8 cellular contexts compared by ENCODE assay signal in genomic region chr2:218567797-218568189, GRCh38. TPM values are rescaled to one million over a fixed set of nuclear protein-coding genes. Genes with fewer than 3 reads are reported as not detected.
A peak's percentile ranks its signal among the peaks of the same experiment; 100 is the strongest.
DNase-seq lines count a peak whose midpoint lies in the region; ATAC-seq and TF ChIP-seq lines count a peak whose summit lies in the region.

No MANE protein-coding gene starts in this region.

- H3K9me3 Mint-ChIP-seq in naive B cell = no peaks in the 10 kb centered on the region

- H3K27ac ChIP-seq in RWPE2 (ENCODE audit: poor library complexity, severe bottlenecking) = peak overlapping the region; percentile 77

- peak overlapping the region; percentile 90 for H3K4me3 ChIP-seq in AG04449 (ENCODE audit: low read depth, low read length)
- peak overlapping the region; percentile 89 for H3K4me3 ChIP-seq in RWPE2 (ENCODE audit: severe bottlenecking)

- peak overlapping the region; percentile 89 to 99 (median 98) for H3K4me3 Mint-ChIP-seq in naive B cell

- H3K27me3 ChIP-seq in RWPE2 (ENCODE audit: insufficient read depth, poor library complexity, severe bottlenecking) = no peaks in the 10 kb centered on the region

- peaks cover 43 to 61% (median 54%) of the 10 kb centered on the region in 3 donors for H3K4me1 Mint-ChIP-seq in naive B cell

- no peaks in the 10 kb centered on the region for H3K9me3 ChIP-seq in RWPE2 (ENCODE audit: severe bottlenecking)

- H3K36me3 ChIP-seq in RWPE2 (ENCODE audit: low read depth) = peaks cover 62% of the 10 kb centered on the region

- no peaks in the 10 kb centered on the region for H3K36me3 Mint-ChIP-seq in naive B cell

- TF ChIP-seq CTCF in AG04449 (IDR thresholded peaks at IDR 0.05; ENCODE audit: insufficient read depth, low read length, missing control alignments) (no peak), RWPE2 (IDR thresholded peaks at IDR 0.05; ENCODE audit: poor library complexity, severe bottlenecking) (no peak)

- CTCF ChIA-PET in AG04449 (lab: Yijun Ruan, JAX) = interaction anchor here (1.1 to 1.6 kb wide), 2 partner anchors 81 to 280 kb away, joined by 3 read pairs; no protein-coding TSS in a partner anchor

- no peaks in the 10 kb centered on the region for H3K27me3 Mint-ChIP-seq in naive B cell

- DNase-seq in AG04449 (ENCODE audit: low read depth, low spot score) (no peak), RWPE2 (ENCODE audit: low spot score) (no peak), naive B cell (no peak), pons (ENCODE audit: low spot score) (no peak), NCI-H524 treated with DMSO at 0.1 percent for 48 hours (lab: John Stamatoyannopoulos, UW) (no peak)
- DNase-seq in effector CD4-positive, alpha-beta T cell = peak; percentile 74

- POLR2A ChIA-PET in AG04449 (lab: Yijun Ruan, JAX) = interaction anchor here (0.8 kb wide), 1 partner anchor 10 kb away, joined by 3 read pairs; no protein-coding TSS in a partner anchor

- H3K27ac Mint-ChIP-seq in naive B cell = peak overlapping the region; percentile 97 to 100 (median 100)

- ATAC-seq in GM18517 (IDR thresholded peaks at IDR 0.05; ENCODE audit: unreplicated experiment) = peak; percentile 42
- ATAC-seq in HG03025 (IDR thresholded peaks at IDR 0.05; ENCODE audit: low FRiP score, unreplicated experiment) = peak; percentile 41
- ATAC-seq in RWPE2 (ENCODE audit: low read depth) = peak; percentile 73
- ATAC-seq in naive B cell (ENCODE audit: low read depth in 2 of 2) = peak; percentile 59 to 63

- peaks cover 7% of the 10 kb centered on the region for H3K4me1 ChIP-seq in RWPE2 (ENCODE audit: insufficient read depth, poor library complexity, severe bottlenecking)

RNA-seq across cellular contexts. Expression of gene USP37, which starts 0.4 kb away (rescaled TPM):
- polyA plus RNA-seq in naive B cell (ENCODE audit: low read depth in 6 of 6) = 10 to 100 TPM in 5 of 6 donors, 1 to 10 TPM in 1; 3.0 to 19.1 (median 12.3) TPM

RNA-seq across cellular contexts. Expression of gene CNOT9, which starts 0.8 kb away (rescaled TPM):
- polyA plus RNA-seq in naive B cell (ENCODE audit: low read depth in 6 of 6) = 10 to 100 TPM; 10.9 to 21.9 (median 16.9) TPM

RNA-seq across cellular contexts. Expression of gene PLCD4, which starts 39.9 kb away (rescaled TPM):
- polyA plus RNA-seq in naive B cell (ENCODE audit: low read depth in 6 of 6) = under 1 TPM in 1 of 6 donors, not detected in 5; 0.21 TPM
